16 cellular contexts compared by ENCODE assay signal in the genomic region with DNA sequence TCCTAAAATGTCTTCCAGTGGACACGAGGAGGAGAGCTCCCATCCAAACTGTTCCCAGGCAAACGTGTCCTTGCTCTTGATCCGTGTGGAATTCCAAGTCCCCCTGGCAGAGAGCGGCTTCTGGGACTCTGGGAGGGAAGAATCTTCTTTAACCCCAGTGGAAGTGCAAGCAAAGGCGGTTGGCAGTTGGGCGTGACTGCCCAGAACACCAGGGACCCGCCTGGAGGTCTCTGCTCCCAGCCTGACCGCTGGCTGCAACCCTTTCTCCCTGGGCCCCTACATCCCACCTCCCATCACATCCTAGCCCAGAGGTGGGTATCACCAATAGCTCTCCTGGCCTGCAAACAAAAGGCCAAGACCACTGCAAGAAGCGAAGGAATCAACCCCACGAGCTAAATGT. TPM values are rescaled to one million over a fixed set of nuclear protein-coding genes. Genes with fewer than 3 reads are reported as not detected.
DNase-seq lines count a peak whose midpoint lies in the region; ATAC-seq and TF ChIP-seq lines count a peak whose summit lies in the region.
"Had no signal": no experiment of that assay in that cellular context is flagged by ENCODE, and none has a peak within 500 bp of the region (broad histone marks: within the 10 kb centered on the region; RNA-seq: fewer than 3 reads in every experiment).

No MANE protein-coding gene starts in this region.

- POLR2A ChIA-PET in PC-3 (lab: Charles Lee; ENCODE audit: unreplicated experiment) = no interaction called here

- no peaks in the 10 kb centered on the region for H4K20me1 ChIP-seq in PC-3 (ENCODE audit: low read length)

- no peaks in the 10 kb centered on the region for H3K27me3 ChIP-seq in PC-3 (ENCODE audit: low read length)
- H3K27me3 ChIP-seq in foreskin keratinocyte = peaks cover 3% of the 10 kb centered on the region
- H3K27me3 ChIP-seq in stomach = no peaks in the 10 kb centered on the region

- 0 out of 2 replicates have a peak overlapping the region, but pooled peaks have one; percentile 20 for H2AFZ ChIP-seq in PC-3 (ENCODE audit: low read length)

- CTCF ChIA-PET in PC-3 (lab: Charles Lee) = no interaction called here

- BruUV-seq in PC-3 (replicated peaks; lab: Mats Ljungman, UMichigan) = TSS peak; percentile 44

- peaks cover 7% of the 10 kb centered on the region; the same call in 1 of the 2 replicates for H3K79me2 ChIP-seq in PC-3 (ENCODE audit: low read length)

- peak overlapping the region; percentile 57 for H3K9ac ChIP-seq in PC-3 (ENCODE audit: low read length)

- H3K4me1 ChIP-seq in PC-3 (ENCODE audit: insufficient read depth, low read length) = peaks cover 26% of the 10 kb centered on the region
- H3K4me1 ChIP-seq in foreskin keratinocyte = peaks cover 14% of the 10 kb centered on the region
- peaks cover 61 to 97% (median 83%) of the 10 kb centered on the region in 4 donors for H3K4me1 ChIP-seq in stomach

- H3K27ac ChIP-seq in PC-3 (ENCODE audit: low read length) (peak overlapping the region; percentile 80), foreskin keratinocyte (peak overlapping the region; percentile 93), stomach (peak overlapping the region; percentile 89 to 95 (median 92))

- no peaks in the 10 kb centered on the region for H3K36me3 ChIP-seq in PC-3 (ENCODE audit: low read depth, low read length)
- no peaks in the 10 kb centered on the region for H3K36me3 ChIP-seq in stomach

- TF ChIP-seq CTCF in PC-3 (conservative IDR thresholded peaks at IDR 0.05; ENCODE audit: low read depth, low read length) = no peak
- no peak for TF ChIP-seq CTCF in foreskin keratinocyte (conservative IDR thresholded peaks at IDR 0.05)
- TF ChIP-seq CTCF in stomach (IDR thresholded peaks at IDR 0.05) = no peak

- WGBS in stomach, 5 donors = 20 to 53% (median 41%) methylated on average over 10 of the region's 10 CpGs

- peak overlapping the region; percentile 56 for H3K4me2 ChIP-seq in PC-3 (ENCODE audit: low read length)

- DNase-seq in NCI-H510A treated with DMSO at 0.1 percent for 48 hours (lab: John Stamatoyannopoulos, UW) (peak; percentile 85), NCI-H510A (lab: John Stamatoyannopoulos, UW) (no peak), PC-3 (no peak), foreskin keratinocyte (no peak), stomach (no peak)
- no peak for DNase-seq in effector CD8-positive, alpha-beta T cell (lab: John Stamatoyannopoulos, UW)
- DNase-seq: activated naive CD4-positive, alpha-beta T cell; central memory CD4-positive, alpha-beta T cell; Kasumi-1; mesendoderm; NCI-H226; SHP77; T-cell had no signal

- H3K9me3 ChIP-seq in PC-3 (ENCODE audit: low read length) = no peaks in the 10 kb centered on the region
- H3K9me3 ChIP-seq in stomach = no peaks in the 10 kb centered on the region

- no peak for ATAC-seq in PC-3
- no peak for ATAC-seq in foreskin keratinocyte
- no peak for ATAC-seq in GM18511 (IDR thresholded peaks at IDR 0.05; ENCODE audit: unreplicated experiment)
- no peak for ATAC-seq in HG03565 (IDR thresholded peaks at IDR 0.05; ENCODE audit: unreplicated experiment)
- ATAC-seq: GM12878, T-cell had no signal

- intact Hi-C loops in PC-3 (cut with micrococcal nuclease) (loop anchor here (2.0 kb wide), 1 partner anchor 18 kb away; no protein-coding TSS in a partner anchor), stomach (cut with DNase I; ENCODE audit: low total_unique reads) (no loop called here)

- TF ChIP-seq EP300 in stomach (IDR thresholded peaks at IDR 0.05) = no peak

- no peak for TF ChIP-seq POLR2A in stomach (IDR thresholded peaks at IDR 0.05)

- H3K9me2 ChIP-seq in PC-3 (replicated peaks; ENCODE audit: low read length) = no peaks in the 10 kb centered on the region

- H3K4me3 ChIP-seq in PC-3 (ENCODE audit: low read length) (peak overlapping the region; percentile 29; the same call in 1 of the 2 replicates), stomach (peak overlapping the region in 2 of 4 donors; percentile 4 to 9)
- H3K4me3 ChIP-seq: GM12878 had no signal

- no peaks in the 10 kb centered on the region for H3F3A ChIP-seq in PC-3 (ENCODE audit: low read length, unreplicated experiment)

RNA-seq across cellular contexts. Expression of a gene that starts 17.8 kb away (rescaled TPM):
- total RNA-seq in PC-3 (2014; rRNA removed) (12.8 and 21.4 TPM in 2 replicates), foreskin keratinocyte (4.7 and 6.8 TPM in 2 replicates), stomach (100 to 1,000 TPM in 2 of 5 donors, 10 to 100 TPM in 3; 24.6 to 166 (median 66.5) TPM)
- polyA plus RNA-seq in foreskin keratinocyte (2.7 and 3.5 TPM in 2 replicates), stomach (10 to 100 TPM in 1 of 3 donors, 1 to 10 TPM in 2; 6.0 to 11.8 (median 6.5) TPM)
